8 cellular contexts compared by ENCODE assay signal in genomic region chr10:103693070-103693811, GRCh38.
A peak's percentile ranks its signal among the peaks of the same experiment; 100 is the strongest.
DNase-seq lines count a peak whose midpoint lies in the region; ATAC-seq and TF ChIP-seq lines count a peak whose summit lies in the region.

No MANE protein-coding gene starts in this region.

- H3K9me3 ChIP-seq in gastrocnemius medialis, result no peaks in the 10 kb centered on the region

- peaks cover 14 to 17% of the 10 kb centered on the region in 2 donors for H3K4me1 ChIP-seq in gastrocnemius medialis

- no peak overlapping the region for H3K27ac ChIP-seq in gastrocnemius medialis

- in situ Hi-C loops in gastrocnemius medialis (cut with MboI; ENCODE audit: low sequenced_read_pairs in 4 of 4), result loop anchor here in 3 of 4 donors (25.0 kb wide), 1 partner anchor 281 kb away; no protein-coding TSS in a partner anchor

- H3K27me3 ChIP-seq in gastrocnemius medialis, result no peaks in the 10 kb centered on the region

- intact Hi-C loops in left cardiac atrium (cut with DNase I) (no loop called here), left ventricle myocardium superior (cut with micrococcal nuclease) (no loop called here), gastrocnemius medialis (cut with DNase I; ENCODE audit: low total_unique reads) (no loop called here)

- no peak for TF ChIP-seq POLR2A in gastrocnemius medialis (IDR thresholded peaks at IDR 0.05)

- no peak for TF ChIP-seq CTCF in fibroblast of pulmonary artery (IDR thresholded peaks at IDR 0.05; ENCODE audit: low read length, missing control alignments)
- TF ChIP-seq CTCF in gastrocnemius medialis (IDR thresholded peaks at IDR 0.05 in 4 of 5, conservative IDR thresholded peaks at IDR 0.05 in 1 of 5), result no peak

- peak overlapping the region; percentile 48 for H3K4me3 ChIP-seq in fibroblast of pulmonary artery (replicated peaks; ENCODE audit: low read depth, low read length)
- peak overlapping the region; percentile 33 to 52 (median 44) for H3K4me3 ChIP-seq in gastrocnemius medialis

- DNase-seq in left cardiac atrium (no peak), left ventricle myocardium superior (no peak), fibroblast of pulmonary artery (ENCODE audit: low read depth) (no peak), gastrocnemius medialis (no peak), DMS79 treated with DMSO at 0.1 percent for 48 hours (lab: John Stamatoyannopoulos, UW) (no peak), COLO829 (ENCODE audit: low spot score) (no peak)
- DNase-seq in activated CD8-positive, alpha-beta memory T cell treated with anti-CD3 and anti-CD28 coated beads for 24 hours, result peak; percentile 75

- ATAC-seq in left cardiac atrium (peak; percentile 2 to 33), left ventricle myocardium superior (no peak), HG03139 (IDR thresholded peaks at IDR 0.05; ENCODE audit: unreplicated experiment) (peak; percentile 21), gastrocnemius medialis (no peak)

- no peaks in the 10 kb centered on the region for H3K36me3 ChIP-seq in gastrocnemius medialis

Comparison
In these comparisons a context has a peak if more than half of its experiments do, and no peak if none do; other contexts are left out.
1. ATAC-seq: peak in left cardiac atrium (2 of 2) and HG03139 (single experiment); none in left ventricle myocardium superior (single experiment) and gastrocnemius medialis (0 of 2).